25 cellular contexts compared by ENCODE assay signal in the genomic region with DNA sequence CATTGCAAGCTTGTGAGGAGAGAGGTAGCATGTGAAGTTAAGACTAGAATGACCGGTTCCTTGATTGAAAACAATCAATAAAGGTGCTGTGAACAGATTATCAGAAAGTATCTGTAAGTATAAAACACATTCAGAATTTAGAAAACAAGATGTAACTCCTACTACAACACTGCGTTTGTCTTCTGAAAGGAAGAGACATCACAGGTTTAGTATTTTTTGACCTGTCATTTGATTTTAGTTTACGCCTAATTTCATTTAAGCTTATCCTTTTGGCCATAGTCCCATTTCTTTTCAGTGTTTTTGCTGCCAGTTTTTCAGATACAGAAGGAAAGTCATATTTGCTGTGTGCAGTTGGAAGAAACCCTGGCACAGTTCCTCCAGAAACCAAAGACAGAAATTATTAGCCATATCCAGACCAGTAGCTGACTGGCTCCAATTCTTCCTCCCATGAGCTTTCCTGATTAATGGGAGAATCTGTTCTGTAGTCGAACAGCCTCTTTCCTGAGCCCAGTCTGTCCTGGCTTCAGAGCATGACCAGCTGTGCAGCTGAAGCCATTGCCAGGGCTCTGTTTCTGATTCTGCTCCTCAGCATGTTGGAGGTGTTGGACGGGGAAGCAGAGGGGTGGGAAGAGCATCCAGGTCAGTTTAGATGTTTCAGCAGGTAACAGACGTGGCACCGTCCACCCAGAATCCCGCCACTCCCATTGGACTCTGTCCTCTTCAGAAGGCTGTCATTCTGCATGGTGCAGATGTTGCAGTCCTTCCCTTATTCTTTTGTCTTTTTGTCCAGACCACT.
DNase-seq lines count a peak whose midpoint lies in the region; ATAC-seq, FAIRE-seq and TF ChIP-seq lines count a peak whose summit lies in the region.
"Had no signal": no experiment of that assay in that cellular context is flagged by ENCODE, and none has a peak within 500 bp of the region (broad histone marks: within the 10 kb centered on the region; RNA-seq: fewer than 3 reads in every experiment).

No MANE protein-coding gene starts in this region.

- H3K27me3 ChIP-seq in heart right ventricle (no peaks in the 10 kb centered on the region), transverse colon (no peaks in the 10 kb centered on the region)
- H3K27me3 ChIP-seq: foreskin keratinocyte, Peyer's patch had no signal

- peak overlapping the region in 2 of 10 donors; percentile 13 to 76 for H3K27ac ChIP-seq in heart right ventricle
- H3K27ac ChIP-seq in transverse colon = peak overlapping the region in 2 of 4 donors; percentile 12 to 51
- H3K27ac ChIP-seq: foreskin keratinocyte, KMS-11, parathyroid adenoma, Peyer's patch, SK-N-MC had no signal

- no peak for TF ChIP-seq EP300 in transverse colon (IDR thresholded peaks at IDR 0.05; ENCODE audit: low read depth)

- FAIRE-seq in frontal cortex (lab: Jason Lieb, UNC) = no peak
- FAIRE-seq: colon, endometrium, H54, kidney had no signal

- H3K4me3 ChIP-seq in heart right ventricle = no peak overlapping the region
- no peak overlapping the region for H3K4me3 ChIP-seq in transverse colon
- H3K4me3 ChIP-seq: Peyer's patch, SK-N-MC had no signal

- ATAC-seq in heart right ventricle = peak in 7 of 8 donors; percentile 28 to 74 (median 50)
- ATAC-seq: foreskin keratinocyte; naive thymus-derived CD8-positive, alpha-beta T cell; stimulated activated effector memory CD8-positive, alpha-beta T cell treated with anti-CD3 and anti-CD28 coated beads, Interleukin-12 subunit alpha, Interleukin-12 subunit beta, amount 100 ng/mL, for 72 hours had no signal

- TF ChIP-seq CTCF in heart right ventricle (IDR thresholded peaks at IDR 0.05) = no peak
- no peak for TF ChIP-seq CTCF in transverse colon (IDR thresholded peaks at IDR 0.05)

- H3K9me3 ChIP-seq in heart right ventricle = no peaks in the 10 kb centered on the region
- no peaks in the 10 kb centered on the region for H3K9me3 ChIP-seq in transverse colon
- H3K9me3 ChIP-seq: Peyer's patch had no signal

- H3K4me1 ChIP-seq in heart right ventricle = peaks cover 10 to 100% (median 81%) of the 10 kb centered on the region in 9 donors
- peaks cover 10 to 43% (median 26%) of the 10 kb centered on the region in 4 donors for H3K4me1 ChIP-seq in transverse colon
- H3K4me1 ChIP-seq: foreskin keratinocyte, parathyroid adenoma had no signal

- H3K36me3 ChIP-seq in heart right ventricle = no peaks in the 10 kb centered on the region
- H3K36me3 ChIP-seq in transverse colon = no peaks in the 10 kb centered on the region
- H3K36me3 ChIP-seq: Peyer's patch had no signal

- intact Hi-C loops in heart right ventricle (cut with DNase I) (loop anchor here in 1 of 10 donors (5.0 kb wide), 1 partner anchor 59 kb away; a partner anchor contains a TSS), transverse colon (cut with DNase I; ENCODE audit: low total_unique reads) (no loop called here)

- in situ Hi-C loops in transverse colon (cut with MboI; ENCODE audit: low pct_ligation_motif_present in 1 of 4, low pct_unique_long_range_greater_than_20kb in 1 of 4, low sequenced_read_pairs in 3 of 4) = no loop called here

- DNase-seq in NCI-H446 treated with DMSO at 0.1 percent for 48 hours (lab: John Stamatoyannopoulos, UW) = peak; percentile 99
- peak; percentile 66 for DNase-seq in cerebellar cortex (ENCODE audit: low spot score)
- DNase-seq in heart right ventricle = peak in 1 of 2 donors; percentile 22
- peak; percentile 30 for DNase-seq in transverse colon
- DNase-seq in DMS153 (lab: John Stamatoyannopoulos, UW) = no peak
- DNase-seq in HCEC 1CT = no peak
- no peak for DNase-seq in frontal cortex (ENCODE audit: low spot score in 2 of 2)
- DNase-seq: activated CD4-positive, alpha-beta memory T cell treated with anti-CD3 and anti-CD28 coated beads for 36 hours; activated naive CD4-positive, alpha-beta T cell treated with anti-CD3 and anti-CD28 coated beads for 36 hours; AML-193; foreskin keratinocyte; kidney; mesenchymal stem cell; MV-4-11; naive thymus-derived CD8-positive, alpha-beta T cell; NCI-H187 treated with DMSO at 0.1 percent for 48 hours; NK-92 treated with Interleukin-12 subunit alpha and Interleukin-12 subunit beta, amount 100 ng/mL, for 24 hours; Peyer's patch had no signal

- WGBS in heart right ventricle, 2 donors = 65 to 66% methylated on average over 8 of the region's 8 CpGs
- WGBS in transverse colon (ENCODE audit: low coverage in 1 of 2), 2 donors = 55 to 67% methylated on average over 4 to 8 of the region's 8 CpGs

- TF ChIP-seq POLR2A in transverse colon (IDR thresholded peaks at IDR 0.05) = no peak

Comparison
In these comparisons a context has a peak if more than half of its experiments do, and no peak if none do; other contexts are left out.
1. DNase-seq: peak in NCI-H446 treated with DMSO at 0.1 percent for 48 hours (single experiment), cerebellar cortex (single experiment) and transverse colon (single experiment); none in DMS153 (single experiment), HCEC 1CT (single experiment) and frontal cortex (0 of 2).